In genomic region chr6:52982680-52983079, GRCh38 we compare ENCODE assay signal across 21 cellular contexts.
"Had no signal": no experiment of that assay in that cellular context is flagged by ENCODE, and none has a peak within 500 bp of the region (broad histone marks: within the 10 kb centered on the region; RNA-seq: fewer than 3 reads in every experiment).

No MANE protein-coding gene starts in this region.

- ATAC-seq: activated CD4-positive, CD25-positive, alpha-beta regulatory T cell treated with anti-CD3 and anti-CD28 coated beads, Interleukin-2, amount 50 U/mL, for 24 hours; effector memory CD8-positive, alpha-beta T cell; left lung; naive thymus-derived CD4-positive, alpha-beta T cell; SK-N-SH treated with all-trans-retinoic acid at 6 μM for 48 hours had no signal

- H3K9me3 Mint-ChIP-seq: activated naive CD4-positive, alpha-beta T cell treated with anti-CD3 and anti-CD28 coated beads, Interleukin-2, amount 50 U/mL, for 72 hours; effector memory CD8-positive, alpha-beta T cell; naive thymus-derived CD4-positive, alpha-beta T cell; T-helper 2 cell treated with Interferon-gamma antibody and Interleukin-4, amounts not matched to agents 5 μg/mL and 100 μg/mL, for 36 hours had no signal

- H3K27ac Mint-ChIP-seq: activated naive CD4-positive, alpha-beta T cell treated with anti-CD3 and anti-CD28 coated beads, Interleukin-2, amount 50 U/mL, for 72 hours; effector memory CD8-positive, alpha-beta T cell; progenitor cell of endocrine pancreas; T-helper 2 cell treated with Interferon-gamma antibody and Interleukin-4, amounts not matched to agents 5 μg/mL and 100 μg/mL, for 36 hours had no signal

- H3K36me3 ChIP-seq: colonic mucosa had no signal

- H3K27me3 ChIP-seq: colonic mucosa, dorsolateral prefrontal cortex, esophagus muscularis mucosa, left lung, tibial artery had no signal

- H3K4me3 ChIP-seq: colonic mucosa, dorsolateral prefrontal cortex, esophagus muscularis mucosa, left lung, lung, tibial artery had no signal

- DNase-seq: amniotic stem cell; colonic mucosa; dorsolateral prefrontal cortex; effector memory CD8-positive, alpha-beta T cell; hippocampal formation; kidney glomerular epithelial cell; left lung; naive thymus-derived CD4-positive, alpha-beta T cell; retina; stimulated activated CD4-positive, alpha-beta T cell treated with anti-CD3 and anti-CD28 coated beads, Interleukin-2, amount 100 ng/mL, for 48 hours; stimulated activated CD8-positive, alpha-beta memory T cell treated with anti-CD3 and anti-CD28 coated beads, Interleukin-4, amount 100 ng/mL, for 48 hours; stimulated activated naive CD4-positive, alpha-beta T cell treated with Interleukin-2 at 50 U/mL for 16 hours; tibial artery had no signal

- H3K27ac ChIP-seq: colonic mucosa, esophagus muscularis mucosa, left lung, tibial artery, VCaP had no signal

- H3K27me3 Mint-ChIP-seq: progenitor cell of endocrine pancreas had no signal

- H3K4me1 ChIP-seq: colonic mucosa, esophagus muscularis mucosa, left lung, tibial artery had no signal
